Comparison of ENCODE assay signal across 1 cellular context in genomic region chr14:54364555-54365415, GRCh38.
TF ChIP-seq lines count a peak whose summit lies in the region.

No MANE protein-coding gene starts in this region.

TF ChIP-seq in HepG2, 621 proteins besides CTCF, POLR2A, EP300 and RAD21 (continued from another document):
- TF ChIP-seq REXO4 (CRISPR knock-in tag; IDR thresholded peaks at IDR 0.05; ENCODE audit: borderline replicate concordance), result no peak
- no peak for TF ChIP-seq MLXIP (CRISPR knock-in tag; IDR thresholded peaks at IDR 0.05; ENCODE audit: borderline replicate concordance)
- TF ChIP-seq FOSL2 (CRISPR knock-in tag; IDR thresholded peaks at IDR 0.05), result 0 out of 2 replicates have a peak, but pooled peaks have one; percentile 16
- TF ChIP-seq IRF9 (CRISPR knock-in tag; IDR thresholded peaks at IDR 0.05; ENCODE audit: borderline replicate concordance), result no peak
